31 cellular contexts compared by ENCODE assay signal in genomic region chr14:40093800-40094199, GRCh38.
"Had no signal": no experiment of that assay in that cellular context is flagged by ENCODE, and none has a peak within 500 bp of the region (broad histone marks: within the 10 kb centered on the region; RNA-seq: fewer than 3 reads in every experiment).

No MANE protein-coding gene starts in this region.

- H3K36me3 Mint-ChIP-seq: natural killer cell; neural progenitor cell; stimulated activated memory B cell treated with anti-CD40 and anti-IgM and Interleukin-4, amounts not matched to agents 10 μg/mL and 1 μg/mL and 100 μg/mL, for 72 hours; type B pancreatic cell had no signal

- H3K4me2 ChIP-seq: neural progenitor cell, smooth muscle cell had no signal

- H3K4me1 Mint-ChIP-seq: natural killer cell; nephron; neural progenitor cell; stimulated activated memory B cell treated with anti-CD40 and anti-IgM and Interleukin-4, amounts not matched to agents 10 μg/mL and 1 μg/mL and 100 μg/mL, for 72 hours; stimulated activated naive CD8-positive, alpha-beta T cell treated with anti-CD3 and anti-CD28 coated beads, Interleukin-15, amount 100 ng/mL, for 72 hours had no signal

- H3K9me3 Mint-ChIP-seq: nephron; neural progenitor cell; stimulated activated memory B cell treated with anti-CD40 and anti-IgM and Interleukin-4, amounts not matched to agents 10 μg/mL and 1 μg/mL and 100 μg/mL, for 72 hours; type B pancreatic cell had no signal

- H3K79me2 ChIP-seq: parathyroid adenoma had no signal

- H3K36me3 ChIP-seq: neural progenitor cell, ovary, spleen, suprapubic skin, tibial artery, transverse colon, vagina had no signal

- H3K4me1 ChIP-seq: neural progenitor cell, parathyroid adenoma, psoas muscle, spleen, suprapubic skin, testis, tibial artery, transverse colon, vagina had no signal

- H3K9me3 ChIP-seq: ovary, psoas muscle, suprapubic skin, testis, tibial artery, vagina had no signal

- H3K9ac ChIP-seq: neural progenitor cell, parathyroid adenoma had no signal

- ATAC-seq: natural killer cell; psoas muscle; right cardiac atrium; sciatic nerve; stimulated activated memory B cell treated with anti-CD40 and anti-IgM and Interleukin-4, amounts not matched to agents 10 μg/mL and 1 μg/mL and 100 μg/mL, for 72 hours; stimulated activated naive CD8-positive, alpha-beta T cell treated with anti-CD3 and anti-CD28 coated beads, Interleukin-15, amount 100 ng/mL, for 72 hours; stimulated activated naive CD8-positive, alpha-beta T cell treated with anti-CD3 and anti-CD28 coated beads, Interleukin-15, Interleukin-2, amounts not matched to agents 100 U/mL and 50 U/mL, for 24 hours had no signal

- FAIRE-seq: urothelium cell line had no signal

- H3K27me3 Mint-ChIP-seq: progenitor cell of endocrine pancreas; stimulated activated memory B cell treated with anti-CD40 and anti-IgM and Interleukin-4, amounts not matched to agents 10 μg/mL and 1 μg/mL and 100 μg/mL, for 72 hours; stimulated activated naive CD8-positive, alpha-beta T cell treated with anti-CD3 and anti-CD28 coated beads, Interleukin-15, amount 100 ng/mL, for 72 hours; type B pancreatic cell had no signal

- H3K27ac Mint-ChIP-seq: natural killer cell; nephron; neural progenitor cell; progenitor cell of endocrine pancreas; stimulated activated memory B cell treated with anti-CD40 and anti-IgM and Interleukin-4, amounts not matched to agents 10 μg/mL and 1 μg/mL and 100 μg/mL, for 72 hours; stimulated activated naive CD8-positive, alpha-beta T cell treated with anti-CD3 and anti-CD28 coated beads, Interleukin-15, amount 100 ng/mL, for 72 hours; type B pancreatic cell had no signal

- DNase-seq: natural killer cell; occipital lobe; ovary; posterior cingulate gyrus; psoas muscle; right cardiac atrium; spleen; stimulated activated CD4-positive, alpha-beta T cell treated with anti-CD3 and anti-CD28 coated beads, Interleukin-12 subunit alpha, Interleukin-12 subunit beta, amount 100 ng/mL, for 4 hours; stimulated activated CD4-positive, alpha-beta T cell treated with anti-CD3 and anti-CD28 coated beads, Interleukin-1b, Interleukin-23, amount 100 ng/mL, for 48 hours; stimulated activated CD4-positive, alpha-beta T cell treated with anti-CD3 and anti-CD28 coated beads, Interleukin-4, amount 100 ng/mL, for 1 hour; stimulated activated CD4-positive, alpha-beta T cell treated with anti-CD3 and anti-CD28 coated beads, Interleukin-4, amount 100 ng/mL, for 4 hours; stimulated activated CD8-positive, alpha-beta memory T cell treated with anti-CD3 and anti-CD28 coated beads, Interleukin-4, amount 100 ng/mL, for 48 hours; stimulated activated naive CD4-positive, alpha-beta T cell; stimulated activated naive CD8-positive, alpha-beta T cell treated with anti-CD3 and anti-CD28 coated beads, Interleukin-15, amount 100 ng/mL, for 72 hours; stimulated activated naive CD8-positive, alpha-beta T cell treated with anti-CD3 and anti-CD28 coated beads, Interleukin-15, Interleukin-2, amounts not matched to agents 100 U/mL and 50 U/mL, for 24 hours; substantia nigra; testis; tibial artery; transverse colon had no signal

- H3K4me3 Mint-ChIP-seq: natural killer cell; nephron; neural progenitor cell; stimulated activated memory B cell treated with anti-CD40 and anti-IgM and Interleukin-4, amounts not matched to agents 10 μg/mL and 1 μg/mL and 100 μg/mL, for 72 hours; stimulated activated naive CD8-positive, alpha-beta T cell treated with anti-CD3 and anti-CD28 coated beads, Interleukin-15, amount 100 ng/mL, for 72 hours; type B pancreatic cell had no signal

- H3K4me3 ChIP-seq: neural progenitor cell, ovary, psoas muscle, skin epidermis, smooth muscle cell, spleen, suprapubic skin, testis, tibial artery, transverse colon, vagina had no signal

- H2AFZ ChIP-seq: neural progenitor cell, parathyroid adenoma had no signal

- H3K27ac ChIP-seq: neural progenitor cell, ovary, parathyroid adenoma, psoas muscle, skin epidermis, spleen, suprapubic skin, testis, tibial artery, transverse colon, vagina had no signal

- H3K27me3 ChIP-seq: neural progenitor cell, ovary, spleen, suprapubic skin, testis, tibial artery, transverse colon, vagina had no signal
